ENCODE assay signal across 15 cellular contexts in genomic region chr1:3368711-3369436, GRCh38.
DNase-seq lines count a peak whose midpoint lies in the region; ATAC-seq and TF ChIP-seq lines count a peak whose summit lies in the region.
"Had no signal": no experiment of that assay in that cellular context is flagged by ENCODE, and none has a peak within 500 bp of the region (broad histone marks: within the 10 kb centered on the region; RNA-seq: fewer than 3 reads in every experiment).

No MANE protein-coding gene starts in this region.

- no peak for DNase-seq in Panc1 (ENCODE audit: low read depth, low spot score)
- DNase-seq in esophagus muscularis mucosa (ENCODE audit: extremely low spot score): no peak
- no peak for DNase-seq in transverse colon
- no peak for DNase-seq in activated T-cell treated with anti-CD3 and anti-CD28 coated beads, Interleukin-2, amount 50 U/mL, for 72 hours
- DNase-seq in CD8-positive, alpha-beta T cell: no peak
- DNase-seq: activated CD4-positive, alpha-beta T cell treated with anti-CD3 and anti-CD28 coated beads, Interleukin-2, amount 10 ng/mL, durations not matched to agents 7 days and 5 days; CD8-positive, alpha-beta memory T cell; NCI-H345; OCI-M1; stimulated activated naive CD8-positive, alpha-beta T cell treated with anti-CD3 and anti-CD28 coated beads, Interleukin-15, Interleukin-2, amounts not matched to agents 100 U/mL and 50 U/mL, for 24 hours; T-cell had no signal

- POLR2A ChIA-PET in Panc1 (lab: Charles Lee): no interaction called here
- POLR2A ChIA-PET in CD8-positive, alpha-beta T cell (lab: Charles Lee): no interaction called here

- no peak for TF ChIP-seq RAD21 in neural cell (conservative IDR thresholded peaks at IDR 0.05)

- H3K9me3 ChIP-seq in Panc1 (ENCODE audit: control insufficient read depth, insufficient read depth, low read depth, low read length) (no peaks in the 10 kb centered on the region), esophagus muscularis mucosa (no peaks in the 10 kb centered on the region), neural cell (ENCODE audit: low read length) (no peaks in the 10 kb centered on the region), transverse colon (no peaks in the 10 kb centered on the region)
- no peaks in the 10 kb centered on the region for H3K9me3 ChIP-seq in CD8-positive, alpha-beta T cell (ENCODE audit: low read length)

- TF ChIP-seq POLR2A in esophagus muscularis mucosa (IDR thresholded peaks at IDR 0.05; ENCODE audit: low read depth) (no peak), transverse colon (IDR thresholded peaks at IDR 0.05) (no peak)

- H3K27ac ChIP-seq in Panc1 (ENCODE audit: low read length): peak overlapping the region; percentile 23; the same call in 1 of the 2 replicates
- H3K27ac ChIP-seq in esophagus muscularis mucosa (replicated peaks in 1 of 4): peak overlapping the region; percentile 59 to 80 (median 78)
- H3K27ac ChIP-seq in neural cell (ENCODE audit: low read length): peak overlapping the region; percentile 65
- H3K27ac ChIP-seq in transverse colon: peak overlapping the region; percentile 37 to 73 (median 50)
- H3K27ac ChIP-seq in CD8-positive, alpha-beta T cell (ENCODE audit: low read depth, low read length): no peak overlapping the region
- H3K27ac ChIP-seq: cardiac muscle cell had no signal

- H3K36me3 Mint-ChIP-seq in activated T-cell treated with anti-CD3 and anti-CD28 coated beads, Interleukin-2, amount 50 U/mL, for 72 hours (ENCODE audit: insufficient read depth in 2 of 2): no peaks in the 10 kb centered on the region
- H3K36me3 Mint-ChIP-seq in CD8-positive, alpha-beta T cell: no peaks in the 10 kb centered on the region
- H3K36me3 Mint-ChIP-seq: CD8-positive, alpha-beta memory T cell; mesothelial cell of epicardium; T-cell had no signal

- H2AFZ ChIP-seq in neural cell (ENCODE audit: low read depth, low read length): peak overlapping the region; percentile 32

- H4K20me1 ChIP-seq in neural cell (ENCODE audit: insufficient read depth): no peaks in the 10 kb centered on the region

- no TSS peak for BruUV-seq in Panc1 (replicated peaks; lab: Mats Ljungman, UMichigan)

- peaks cover 2 to 7% of the 10 kb centered on the region in 2 donors for H3K9me3 Mint-ChIP-seq in activated T-cell treated with anti-CD3 and anti-CD28 coated beads, Interleukin-2, amount 50 U/mL, for 72 hours
- H3K9me3 Mint-ChIP-seq in CD8-positive, alpha-beta T cell: no peaks in the 10 kb centered on the region
- H3K9me3 Mint-ChIP-seq: activated CD4-positive, alpha-beta T cell treated with anti-CD3 and anti-CD28 coated beads, Interleukin-2, amount 10 ng/mL, durations not matched to agents 7 days and 5 days; CD8-positive, alpha-beta memory T cell; mesothelial cell of epicardium; T-cell had no signal

- H3K4me2 ChIP-seq in neural cell (ENCODE audit: low read length): no peak overlapping the region

- H3K27me3 ChIP-seq in Panc1 (ENCODE audit: control insufficient read depth, insufficient read depth, low read length): no peaks in the 10 kb centered on the region
- peaks cover 0 to 16% (median 0%) of the 10 kb centered on the region in 4 donors for H3K27me3 ChIP-seq in esophagus muscularis mucosa
- H3K27me3 ChIP-seq in neural cell (ENCODE audit: insufficient read depth, low read depth, low read length): no peaks in the 10 kb centered on the region
- H3K27me3 ChIP-seq in transverse colon: peaks cover 2% of the 10 kb centered on the region
- H3K27me3 ChIP-seq in CD8-positive, alpha-beta T cell (ENCODE audit: insufficient read depth, low read length): no peaks in the 10 kb centered on the region
- H3K27me3 ChIP-seq: cardiac muscle cell had no signal

- H3K4me3 Mint-ChIP-seq in activated T-cell treated with anti-CD3 and anti-CD28 coated beads, Interleukin-2, amount 50 U/mL, for 72 hours: no peak overlapping the region
- H3K4me3 Mint-ChIP-seq in CD8-positive, alpha-beta T cell: no peak overlapping the region
- H3K4me3 Mint-ChIP-seq: activated CD4-positive, alpha-beta T cell treated with anti-CD3 and anti-CD28 coated beads, Interleukin-2, amount 10 ng/mL, durations not matched to agents 7 days and 5 days; CD8-positive, alpha-beta memory T cell; mesothelial cell of epicardium; T-cell had no signal

- peaks cover 7% of the 10 kb centered on the region for H3K4me1 Mint-ChIP-seq in activated T-cell treated with anti-CD3 and anti-CD28 coated beads, Interleukin-2, amount 50 U/mL, for 72 hours (ENCODE audit: low read depth)
- H3K4me1 Mint-ChIP-seq in CD8-positive, alpha-beta T cell (ENCODE audit: low read depth): peaks cover 17% of the 10 kb centered on the region

- ATAC-seq in Panc1 (0 out of 2 replicates have a peak, but pooled peaks have one; percentile 13), GM18861 (IDR thresholded peaks at IDR 0.05; ENCODE audit: unreplicated experiment) (no peak)
- no peak for ATAC-seq in activated T-cell treated with anti-CD3 and anti-CD28 coated beads, Interleukin-2, amount 50 U/mL, for 72 hours (replicated peaks in 1 of 2)
- ATAC-seq in CD8-positive, alpha-beta T cell: no peak
- ATAC-seq: stimulated activated naive CD8-positive, alpha-beta T cell treated with anti-CD3 and anti-CD28 coated beads, Interleukin-15, Interleukin-2, amounts not matched to agents 100 U/mL and 50 U/mL, for 24 hours; T-cell had no signal

- H3K4me3 ChIP-seq in Panc1 (ENCODE audit: low read depth in 2 of 2, low read length in 2 of 2) (no peak overlapping the region), esophagus muscularis mucosa (no peak overlapping the region), neural cell (ENCODE audit: low read length) (no peak overlapping the region), transverse colon (no peak overlapping the region)
- H3K4me3 ChIP-seq in CD8-positive, alpha-beta T cell (ENCODE audit: low read depth, low read length): no peak overlapping the region
- H3K4me3 ChIP-seq: cardiac muscle cell had no signal

- peak overlapping the region; percentile 39 for H3K9ac ChIP-seq in neural cell (ENCODE audit: low read length)

- H3K27me3 Mint-ChIP-seq in activated T-cell treated with anti-CD3 and anti-CD28 coated beads, Interleukin-2, amount 50 U/mL, for 72 hours (ENCODE audit: low read depth): peaks cover 8% of the 10 kb centered on the region
- H3K27me3 Mint-ChIP-seq in CD8-positive, alpha-beta T cell (ENCODE audit: low read depth): no peaks in the 10 kb centered on the region

- 63% methylated on average over 15 of the region's 16 CpGs for WGBS in esophagus muscularis mucosa
- WGBS in transverse colon (ENCODE audit: low coverage in 1 of 2), 2 donors: 73 to 77% methylated on average over 13 to 16 of the region's 16 CpGs

- no peaks in the 10 kb centered on the region for H3K79me2 ChIP-seq in neural cell (replicated peaks; ENCODE audit: insufficient read depth, low read length)

- intact Hi-C loops in Panc1 (cut with micrococcal nuclease; ENCODE audit: unreplicated experiment) (no loop called here), esophagus muscularis mucosa (cut with DNase I) (loop anchor here (5.0 kb wide), 1 partner anchor 57 kb away; no protein-coding TSS in a partner anchor), transverse colon (cut with DNase I; ENCODE audit: low total_unique reads) (no loop called here)
- intact Hi-C loops in CD8-positive, alpha-beta T cell (cut with DNase I, micrococcal nuclease): no loop called here

- TF ChIP-seq CTCF in Panc1 (IDR thresholded peaks at IDR 0.05) (no peak), esophagus muscularis mucosa (IDR thresholded peaks at IDR 0.05) (no peak), neural cell (IDR thresholded peaks at IDR 0.05; ENCODE audit: poor library complexity, severe bottlenecking) (no peak), transverse colon (IDR thresholded peaks at IDR 0.05) (no peak)
- no peak for TF ChIP-seq CTCF in CD8-positive, alpha-beta T cell (IDR thresholded peaks at IDR 0.05)

- CTCF ChIA-PET in Panc1 (lab: Charles Lee): no interaction called here
- CTCF ChIA-PET in CD8-positive, alpha-beta T cell (lab: Charles Lee): interaction anchor here (0.8 kb wide), 1 partner anchor 7 kb away, joined by 3 read pairs; no protein-coding TSS in a partner anchor

- TF ChIP-seq EP300 in esophagus muscularis mucosa (IDR thresholded peaks at IDR 0.05): no peak
- no peak for TF ChIP-seq EP300 in neural cell (conservative IDR thresholded peaks at IDR 0.05; ENCODE audit: poor library complexity, severe bottlenecking)
- no peak for TF ChIP-seq EP300 in transverse colon (IDR thresholded peaks at IDR 0.05; ENCODE audit: low read depth)

- H3F3A ChIP-seq in neural cell (ENCODE audit: insufficient read depth, low read length, poor library complexity, severe bottlenecking): no peaks in the 10 kb centered on the region

- no peak overlapping the region for H3K27ac Mint-ChIP-seq in activated T-cell treated with anti-CD3 and anti-CD28 coated beads, Interleukin-2, amount 50 U/mL, for 72 hours
- no peak overlapping the region for H3K27ac Mint-ChIP-seq in CD8-positive, alpha-beta T cell
- H3K27ac Mint-ChIP-seq: activated CD4-positive, alpha-beta T cell treated with anti-CD3 and anti-CD28 coated beads, Interleukin-2, amount 10 ng/mL, durations not matched to agents 7 days and 5 days; CD8-positive, alpha-beta memory T cell; mesothelial cell of epicardium; T-cell had no signal

- H3K4me1 ChIP-seq in Panc1 (ENCODE audit: control insufficient read depth, insufficient read depth, low read length) (peaks cover 23% of the 10 kb centered on the region), esophagus muscularis mucosa (peaks cover 27 to 46% (median 38%) of the 10 kb centered on the region in 4 donors), transverse colon (peaks cover 3 to 5% (median 4%) of the 10 kb centered on the region in 4 donors)
- H3K4me1 ChIP-seq in CD8-positive, alpha-beta T cell (ENCODE audit: insufficient read depth, low read length): peaks cover 22% of the 10 kb centered on the region

- in situ Hi-C loops in Panc1 (cut with HindIII; ENCODE audit: low pct_unique_long_range_greater_than_20kb, low sequenced_read_pairs) (no loop called here), transverse colon (cut with MboI; ENCODE audit: low pct_ligation_motif_present in 1 of 4, low pct_unique_long_range_greater_than_20kb in 1 of 4, low sequenced_read_pairs in 3 of 4) (no loop called here)

- H3K36me3 ChIP-seq in Panc1 (ENCODE audit: control insufficient read depth, insufficient read depth, low read length) (no peaks in the 10 kb centered on the region), esophagus muscularis mucosa (no peaks in the 10 kb centered on the region), neural cell (ENCODE audit: insufficient read depth, low read length) (no peaks in the 10 kb centered on the region), transverse colon (no peaks in the 10 kb centered on the region)
- H3K36me3 ChIP-seq in CD8-positive, alpha-beta T cell (ENCODE audit: insufficient read depth, low read length): no peaks in the 10 kb centered on the region
- H3K36me3 ChIP-seq: cardiac muscle cell had no signal

- no peaks in the 10 kb centered on the region for H3K9me2 ChIP-seq in neural cell (ENCODE audit: insufficient read depth, low read length)

TF ChIP-seq in neural cell, 6 proteins besides CTCF, POLR2A, EP300 and RAD21 (continues in another document):
- no peak for TF ChIP-seq POLR2AphosphoS5 (IDR thresholded peaks at IDR 0.05)
- no peak for TF ChIP-seq SMC3 (conservative IDR thresholded peaks at IDR 0.05; ENCODE audit: poor library complexity)
- TF ChIP-seq TAF1 (IDR thresholded peaks at IDR 0.05; ENCODE audit: low read depth): no peak
- TF ChIP-seq MXI1 (conservative IDR thresholded peaks at IDR 0.05; ENCODE audit: poor library complexity, severe bottlenecking): no peak
